In the genomic region with DNA sequence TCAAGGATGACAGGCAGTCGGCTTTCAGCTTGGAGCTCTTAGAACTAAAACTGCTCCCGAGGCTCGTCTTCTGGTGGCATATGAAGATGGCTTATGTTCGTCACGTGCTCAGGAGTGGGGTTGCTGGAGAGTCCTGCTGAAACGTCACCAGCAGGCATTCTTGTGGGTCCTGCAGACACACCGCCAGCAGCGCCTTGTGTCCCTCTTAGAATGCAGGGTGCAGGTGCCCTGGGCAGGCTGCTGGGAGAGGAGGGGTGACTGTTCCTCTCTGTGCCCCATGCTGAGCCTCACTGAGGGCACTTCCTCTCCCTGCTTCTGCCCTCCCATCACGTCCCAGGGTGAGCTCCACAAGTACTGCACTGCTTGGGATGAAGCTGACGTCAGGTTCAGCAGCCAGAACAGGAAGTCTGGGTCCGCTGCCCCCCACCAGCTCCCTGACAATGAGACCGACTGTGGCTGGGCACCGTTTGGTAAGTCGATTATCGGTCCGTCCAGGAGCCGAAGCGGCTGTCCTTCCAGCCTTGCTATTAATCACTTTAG, we compare ENCODE assay signal across 10 cellular contexts. TPM values are rescaled to one million over a fixed set of nuclear protein-coding genes. Genes with fewer than 3 reads are reported as not detected.
DNase-seq lines count a peak whose midpoint lies in the region; ATAC-seq and TF ChIP-seq lines count a peak whose summit lies in the region.
"Had no signal": no experiment of that assay in that cellular context is flagged by ENCODE, and none has a peak within 500 bp of the region (broad histone marks: within the 10 kb centered on the region; RNA-seq: fewer than 3 reads in every experiment).

No MANE protein-coding gene starts in this region.

- H3K9me3 ChIP-seq in heart left ventricle (no peaks in the 10 kb centered on the region), transverse colon (no peaks in the 10 kb centered on the region)

- H3K36me3 ChIP-seq in heart left ventricle = peaks cover 0 to 33% (median 9%) of the 10 kb centered on the region in 9 donors
- H3K36me3 ChIP-seq in transverse colon = peaks cover 0 to 2% (median 0%) of the 10 kb centered on the region in 4 donors

- H3K27me3 Mint-ChIP-seq in activated naive CD4-positive, alpha-beta T cell treated with anti-CD3 and anti-CD28 coated beads, Interleukin-2, amount 10 ng/mL, durations not matched to agents 7 days and 5 days = no peaks in the 10 kb centered on the region

- H3K27ac Mint-ChIP-seq in activated naive CD4-positive, alpha-beta T cell treated with anti-CD3 and anti-CD28 coated beads, Interleukin-2, amount 10 ng/mL, durations not matched to agents 7 days and 5 days = no peak overlapping the region
- H3K27ac Mint-ChIP-seq: nephron had no signal

- in situ Hi-C loops in transverse colon (cut with MboI; ENCODE audit: low pct_ligation_motif_present in 1 of 4, low pct_unique_long_range_greater_than_20kb in 1 of 4, low sequenced_read_pairs in 3 of 4) = loop anchor here in 1 of 4 donors (10.0 kb wide), 1 partner anchor 70 kb away; no protein-coding TSS in a partner anchor

- ATAC-seq in heart left ventricle = peak; percentile 15 to 61 (median 44)

- TF ChIP-seq POLR2A in heart left ventricle (IDR thresholded peaks at IDR 0.05) (no peak), transverse colon (IDR thresholded peaks at IDR 0.05) (peak; percentile 19)

- peaks cover 0 to 34% (median 11%) of the 10 kb centered on the region in 12 donors for H3K4me1 ChIP-seq in heart left ventricle
- peaks cover 0 to 36% (median 26%) of the 10 kb centered on the region in 4 donors for H3K4me1 ChIP-seq in transverse colon

- TF ChIP-seq EP300 in transverse colon (IDR thresholded peaks at IDR 0.05; ENCODE audit: low read depth) = no peak

- TF ChIP-seq CTCF in heart left ventricle (IDR thresholded peaks at IDR 0.05) (no peak), transverse colon (IDR thresholded peaks at IDR 0.05) (no peak)

- DNase-seq in activated naive CD4-positive, alpha-beta T cell treated with anti-CD3 and anti-CD28 coated beads, Interleukin-2, amount 10 ng/mL, durations not matched to agents 7 days and 5 days = peak; percentile 31
- no peak for DNase-seq in activated naive CD4-positive, alpha-beta T cell treated with anti-CD3 and anti-CD28 coated beads, Interleukin-2, amount 50 U/mL, for 16 hours
- peak; percentile 35 for DNase-seq in NCI-H82 treated with DMSO at 0.1 percent for 48 hours (lab: John Stamatoyannopoulos, UW; ENCODE audit: unreplicated experiment)
- peak in 4 of 5 donors; percentile 32 to 62 (median 46) for DNase-seq in heart left ventricle
- peak; percentile 31 for DNase-seq in transverse colon
- DNase-seq in midbrain (lab: John Stamatoyannopoulos, UW) = no peak
- DNase-seq in HEK293T (ENCODE audit: extremely low spot score) = no peak
- DNase-seq in mucosa of gallbladder (ENCODE audit: low spot score) = no peak

- peak overlapping the region in 2 of 12 donors; percentile 9 to 32 for H3K4me3 ChIP-seq in heart left ventricle
- H3K4me3 ChIP-seq in transverse colon = no peak overlapping the region

- intact Hi-C loops in heart left ventricle (cut with DNase I) = no loop called here
- intact Hi-C loops in transverse colon (cut with DNase I; ENCODE audit: low total_unique reads) = no loop called here

- POLR2A ChIA-PET in HEK293T (lab: Yijun Ruan, JAX) = no interaction called here

- H3K4me1 Mint-ChIP-seq in activated naive CD4-positive, alpha-beta T cell treated with anti-CD3 and anti-CD28 coated beads, Interleukin-2, amount 10 ng/mL, durations not matched to agents 7 days and 5 days = peaks cover 34% of the 10 kb centered on the region
- H3K4me1 Mint-ChIP-seq: nephron had no signal

- H3K4me3 Mint-ChIP-seq in activated naive CD4-positive, alpha-beta T cell treated with anti-CD3 and anti-CD28 coated beads, Interleukin-2, amount 10 ng/mL, durations not matched to agents 7 days and 5 days = peak overlapping the region; percentile 27
- H3K4me3 Mint-ChIP-seq: nephron had no signal

- H3K27ac ChIP-seq in heart left ventricle = peak overlapping the region in 2 of 12 donors; percentile 24 to 74
- H3K27ac ChIP-seq in transverse colon = peak overlapping the region; percentile 28 to 70 (median 42)

- H3K9me3 Mint-ChIP-seq in activated naive CD4-positive, alpha-beta T cell treated with anti-CD3 and anti-CD28 coated beads, Interleukin-2, amount 10 ng/mL, durations not matched to agents 7 days and 5 days = no peaks in the 10 kb centered on the region
- H3K9me3 Mint-ChIP-seq: activated naive CD4-positive, alpha-beta T cell treated with anti-CD3 and anti-CD28 coated beads, Interleukin-2, amount 50 U/mL, for 72 hours; nephron had no signal

- CTCF ChIA-PET in activated naive CD4-positive, alpha-beta T cell treated with anti-CD3 and anti-CD28 coated beads, Interleukin-2, amount 10 ng/mL, durations not matched to agents 7 days and 5 days (lab: Charles Lee) = no interaction called here
- CTCF ChIA-PET in HEK293T (lab: Yijun Ruan, JAX) = no interaction called here

- 59 to 69% (median 67%) methylated on average over 18 of the region's 18 CpGs for WGBS in heart left ventricle, 4 donors
- WGBS in transverse colon (ENCODE audit: low coverage in 1 of 2), 2 donors = 77 to 80% methylated on average over 4 to 18 of the region's 18 CpGs

- H3K27me3 ChIP-seq in heart left ventricle = no peaks in the 10 kb centered on the region
- no peaks in the 10 kb centered on the region for H3K27me3 ChIP-seq in transverse colon

- peaks cover 33% of the 10 kb centered on the region for H3K36me3 Mint-ChIP-seq in activated naive CD4-positive, alpha-beta T cell treated with anti-CD3 and anti-CD28 coated beads, Interleukin-2, amount 10 ng/mL, durations not matched to agents 7 days and 5 days

TF ChIP-seq in HEK293T, 16 proteins besides CTCF, POLR2A, EP300 and RAD21:
- no peak for TF ChIP-seq SP1 (IDR thresholded peaks at IDR 0.05)
- no peak for TF ChIP-seq FOXM1 (IDR thresholded peaks at IDR 0.05; ENCODE audit: borderline replicate concordance)
- TF ChIP-seq SUZ12 (IDR thresholded peaks at IDR 0.05) = no peak
- TF ChIP-seq HDGF (IDR thresholded peaks at IDR 0.05; ENCODE audit: borderline replicate concordance) = no peak
- no peak for TF ChIP-seq ELF4 (IDR thresholded peaks at IDR 0.05)
- TF ChIP-seq, protein P1, sequence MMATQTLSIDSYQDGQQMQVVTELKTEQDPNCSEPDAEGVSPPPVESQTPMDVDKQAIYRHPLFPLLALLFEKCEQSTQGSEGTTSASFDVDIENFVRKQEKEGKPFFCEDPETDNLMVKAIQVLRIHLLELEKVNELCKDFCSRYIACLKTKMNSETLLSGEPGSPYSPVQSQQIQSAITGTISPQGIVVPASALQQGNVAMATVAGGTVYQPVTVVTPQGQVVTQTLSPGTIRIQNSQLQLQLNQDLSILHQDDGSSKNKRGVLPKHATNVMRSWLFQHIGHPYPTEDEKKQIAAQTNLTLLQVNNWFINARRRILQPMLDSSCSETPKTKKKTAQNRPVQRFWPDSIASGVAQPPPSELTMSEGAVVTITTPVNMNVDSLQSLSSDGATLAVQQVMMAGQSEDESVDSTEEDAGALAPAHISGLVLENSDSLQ (IDR thresholded peaks at IDR 0.05) = no peak
- TF ChIP-seq ARNT (IDR thresholded peaks at IDR 0.05) = no peak
- TF ChIP-seq TARDBP (IDR thresholded peaks at IDR 0.05) = no peak
- no peak for TF ChIP-seq NFRKB (IDR thresholded peaks at IDR 0.05)
- TF ChIP-seq LEF1 (IDR thresholded peaks at IDR 0.05; ENCODE audit: borderline replicate concordance) = no peak
- no peak for TF ChIP-seq CTBP1 (IDR thresholded peaks at IDR 0.05; ENCODE audit: borderline replicate concordance)
- TF ChIP-seq ZNF384 (IDR thresholded peaks at IDR 0.05) = no peak
- TF ChIP-seq FOXA1 (IDR thresholded peaks at IDR 0.05) = no peak
- no peak for TF ChIP-seq FOXK2 (IDR thresholded peaks at IDR 0.05)
- TF ChIP-seq BHLHE40 (IDR thresholded peaks at IDR 0.05; ENCODE audit: borderline replicate concordance) = no peak

RNA-seq across cellular contexts. Expression of a gene that starts 20.8 kb away (rescaled TPM):
- total RNA-seq in heart left ventricle (10 to 100 TPM in 1 of 9 donors, 1 to 10 TPM in 8; 3.1 to 13.0 (median 5.7) TPM), transverse colon (100 to 1,000 TPM in 3 of 4 donors, 10 to 100 TPM in 1; 80.8 to 139 (median 117) TPM), mucosa of gallbladder (56.2 TPM)
- 1 to 10 TPM; 2.2 TPM for polyA plus RNA-seq in heart left ventricle

RNA-seq across cellular contexts. Expression of a gene that starts 38.4 kb away (rescaled TPM):
- under 1 TPM in 1 of 9 donors, not detected in 8; 0.18 TPM for total RNA-seq in heart left ventricle
- polyA plus RNA-seq in heart left ventricle = under 1 TPM in 1 of 2 donors, not detected in 1; 0.11 TPM
- 1 to 10 TPM in 3 of 4 donors, under 1 TPM in 1; 0.80 to 10.0 (median 8.0) TPM for total RNA-seq in transverse colon
- total RNA-seq in mucosa of gallbladder = 5.6 TPM

Comparison
In these comparisons a context has a peak if more than half of its experiments do, and no peak if none do; other contexts are left out.
1. DNase-seq: peak in activated naive CD4-positive, alpha-beta T cell treated with anti-CD3 and anti-CD28 coated beads, Interleukin-2, amount 10 ng/mL, durations not matched to agents 7 days and 5 days (single experiment), NCI-H82 treated with DMSO at 0.1 percent for 48 hours (single experiment), heart left ventricle (4 of 5) and transverse colon (single experiment); none in activated naive CD4-positive, alpha-beta T cell treated with anti-CD3 and anti-CD28 coated beads, Interleukin-2, amount 50 U/mL, for 16 hours (single experiment), midbrain (single experiment), HEK293T (single experiment) and mucosa of gallbladder (single experiment).